ENCODE assay signal across 13 cellular contexts in the genomic region with DNA sequence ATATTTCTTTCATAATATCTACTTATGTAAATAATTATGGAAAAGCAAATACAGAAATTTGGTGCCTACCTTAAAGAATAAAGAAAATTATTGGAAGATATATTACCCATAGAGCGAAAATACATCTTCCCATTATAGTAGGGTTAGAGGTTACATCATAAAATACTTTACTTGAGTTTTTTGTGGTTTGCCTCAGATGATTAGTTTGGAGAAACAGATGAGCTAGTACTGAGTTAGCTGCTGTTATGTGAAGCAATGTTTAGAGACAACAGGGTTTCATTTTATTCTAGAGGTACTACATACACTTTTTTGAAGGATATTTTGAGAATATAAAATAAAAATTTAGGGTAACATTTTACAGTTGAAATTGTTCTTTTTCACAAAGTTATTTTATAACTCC. TPM values are rescaled to one million over a fixed set of nuclear protein-coding genes. Genes with fewer than 3 reads are reported as not detected.
DNase-seq lines count a peak whose midpoint lies in the region; ATAC-seq and TF ChIP-seq lines count a peak whose summit lies in the region.
"Had no signal": no experiment of that assay in that cellular context is flagged by ENCODE, and none has a peak within 500 bp of the region (broad histone marks: within the 10 kb centered on the region; RNA-seq: fewer than 3 reads in every experiment).

No MANE protein-coding gene starts in this region.

- no peaks in the 10 kb centered on the region for H3K36me3 Mint-ChIP-seq in CD4-positive, CD25-positive, alpha-beta regulatory T cell
- H3K36me3 Mint-ChIP-seq in CD4-positive, alpha-beta memory T cell, result peaks cover 0 to 14% of the 10 kb centered on the region in 2 donors
- H3K36me3 Mint-ChIP-seq: mesothelial cell of epicardium had no signal

- TF ChIP-seq CTCF in HEK293 (tag by site-specific recombination; IDR thresholded peaks at IDR 0.05), result no peak

- peaks cover 0 to 3% (median 0%) of the 10 kb centered on the region in 7 donors for H3K9me3 Mint-ChIP-seq in CD4-positive, CD25-positive, alpha-beta regulatory T cell
- peaks cover 0 to 2% (median 0%) of the 10 kb centered on the region in 8 donors for H3K9me3 Mint-ChIP-seq in CD4-positive, alpha-beta memory T cell
- H3K9me3 Mint-ChIP-seq: mesothelial cell of epicardium had no signal

- H3K9me3 ChIP-seq in CD4-positive, CD25-positive, alpha-beta regulatory T cell (ENCODE audit: control insufficient read depth in 2 of 2, low read length in 2 of 2), result no peaks in the 10 kb centered on the region
- no peaks in the 10 kb centered on the region for H3K9me3 ChIP-seq in HEK293 (ENCODE audit: control insufficient read depth, insufficient read depth, low read depth, low read length)
- no peaks in the 10 kb centered on the region for H3K9me3 ChIP-seq in adipocyte (ENCODE audit: control insufficient read depth, low read length)
- H3K9me3 ChIP-seq in CD4-positive, alpha-beta memory T cell (ENCODE audit: control insufficient read depth in 1 of 2, low read length in 2 of 2), result no peaks in the 10 kb centered on the region

- H3K4me1 ChIP-seq in CD4-positive, CD25-positive, alpha-beta regulatory T cell (ENCODE audit: control insufficient read depth, insufficient read depth, low read length, poor library complexity, severe bottlenecking), result peaks cover 35% of the 10 kb centered on the region
- H3K4me1 ChIP-seq in HEK293 (ENCODE audit: control insufficient read depth, insufficient read depth, low read length) (peaks cover 12% of the 10 kb centered on the region), adipocyte (ENCODE audit: control insufficient read depth, insufficient read depth, low read length) (peaks cover 26% of the 10 kb centered on the region)
- H3K4me1 ChIP-seq in CD4-positive, alpha-beta memory T cell (ENCODE audit: insufficient read depth, low read length), result peaks cover 30% of the 10 kb centered on the region

- peak overlapping the region; percentile 93 for H3K9ac ChIP-seq in adipocyte (ENCODE audit: low read length)

- H3K27ac Mint-ChIP-seq in CD4-positive, CD25-positive, alpha-beta regulatory T cell, result no peak overlapping the region
- no peak overlapping the region for H3K27ac Mint-ChIP-seq in CD4-positive, alpha-beta memory T cell
- H3K27ac Mint-ChIP-seq: mesothelial cell of epicardium had no signal

- H3K27me3 ChIP-seq in CD4-positive, CD25-positive, alpha-beta regulatory T cell (ENCODE audit: control insufficient read depth, insufficient read depth, low read length), result peaks cover 12% of the 10 kb centered on the region
- H3K27me3 ChIP-seq in adipocyte (replicated peaks; ENCODE audit: control insufficient read depth, insufficient read depth, low read length), result no peaks in the 10 kb centered on the region
- no peaks in the 10 kb centered on the region for H3K27me3 ChIP-seq in CD4-positive, alpha-beta memory T cell (ENCODE audit: insufficient read depth, low read length)
- H3K27me3 ChIP-seq: hepatocyte had no signal

- H3K27ac ChIP-seq in CD4-positive, CD25-positive, alpha-beta regulatory T cell (ENCODE audit: insufficient read depth, low read length, poor library complexity, severe bottlenecking), result peak overlapping the region; percentile 23
- no peak overlapping the region for H3K27ac ChIP-seq in HEK293 (ENCODE audit: extremely low read depth, low read depth, low read length)
- H3K27ac ChIP-seq in CD4-positive, alpha-beta memory T cell (ENCODE audit: low read depth, low read length), result no peak overlapping the region
- H3K27ac ChIP-seq: hepatocyte had no signal

- peak overlapping the region in 1 of 4 donors; percentile 28 for H3K4me3 Mint-ChIP-seq in CD4-positive, CD25-positive, alpha-beta regulatory T cell
- no peak overlapping the region for H3K4me3 Mint-ChIP-seq in CD4-positive, alpha-beta memory T cell
- H3K4me3 Mint-ChIP-seq: mesothelial cell of epicardium had no signal

- H3K36me3 ChIP-seq in CD4-positive, CD25-positive, alpha-beta regulatory T cell (ENCODE audit: control insufficient read depth, insufficient read depth, low read length), result no peaks in the 10 kb centered on the region
- H3K36me3 ChIP-seq in HEK293 (ENCODE audit: control insufficient read depth in 2 of 2, insufficient read depth in 1 of 2, low read length in 2 of 2) (peaks cover 0 to 8% of the 10 kb centered on the region in 2 experiments; a peak in 1 of 3 replicates), adipocyte (ENCODE audit: control insufficient read depth, insufficient read depth, low read length, severe bottlenecking) (no peaks in the 10 kb centered on the region)
- no peaks in the 10 kb centered on the region for H3K36me3 ChIP-seq in CD4-positive, alpha-beta memory T cell (ENCODE audit: insufficient read depth, low read length)

- CTCF ChIA-PET in HEK293 (lab: Yijun Ruan, JAX), result no interaction called here
- CTCF ChIA-PET in CD4-positive, alpha-beta memory T cell (lab: Charles Lee; ENCODE audit: partially characterized antibody), result no interaction called here

- intact Hi-C loops in CD4-positive, alpha-beta memory T cell (cut with micrococcal nuclease), result loop anchor here (5.0 kb wide), 1 partner anchor 1906 kb away; a partner anchor contains a TSS

- DNase-seq in CD4-positive, CD25-positive, alpha-beta regulatory T cell, result no peak
- DNase-seq in adipocyte (ENCODE audit: low read depth) (no peak), medulla oblongata (ENCODE audit: extremely low spot score) (peak; percentile 20), activated gamma-delta T cell (lab: John Stamatoyannopoulos, UW) (no peak), NCI-H1930 (lab: John Stamatoyannopoulos, UW) (no peak)
- DNase-seq in CD4-positive, alpha-beta memory T cell, result no peak
- DNase-seq: activated CD4-positive, alpha-beta T cell treated with anti-CD3 and anti-CD28 coated beads for 48 hours; dermis blood vessel endothelial cell; NCI-H2029 had no signal

- H3K27me3 Mint-ChIP-seq in CD4-positive, CD25-positive, alpha-beta regulatory T cell, result peaks cover 40% of the 10 kb centered on the region
- no peaks in the 10 kb centered on the region for H3K27me3 Mint-ChIP-seq in CD4-positive, alpha-beta memory T cell

- POLR2A ChIA-PET in HEK293 (lab: Yijun Ruan, JAX), result interaction anchor here (3.0 kb wide), 1 partner anchor 35 kb away, joined by 17 read pairs; no protein-coding TSS in a partner anchor
- POLR2A ChIA-PET in CD4-positive, alpha-beta memory T cell (lab: Charles Lee; ENCODE audit: partially characterized antibody), result interaction anchor here (1.7 kb wide), 1 partner anchor 11 kb away, joined by 8 read pairs; no protein-coding TSS in a partner anchor

- H3K4me1 Mint-ChIP-seq in CD4-positive, CD25-positive, alpha-beta regulatory T cell, result peaks cover 13 to 45% (median 31%) of the 10 kb centered on the region in 4 donors
- H3K4me1 Mint-ChIP-seq in CD4-positive, alpha-beta memory T cell, result peaks cover 10 to 49% (median 27%) of the 10 kb centered on the region in 4 donors

- H3K4me3 ChIP-seq in CD4-positive, CD25-positive, alpha-beta regulatory T cell (ENCODE audit: low read depth, low read length), result no peak overlapping the region
- no peak overlapping the region for H3K4me3 ChIP-seq in HEK293 (ENCODE audit: low read depth, low read length)
- H3K4me3 ChIP-seq in adipocyte (ENCODE audit: low read length), result no peak overlapping the region
- H3K4me3 ChIP-seq in CD4-positive, alpha-beta memory T cell (ENCODE audit: low read length in 2 of 2), result no peak overlapping the region
- H3K4me3 ChIP-seq: hepatocyte had no signal

- no peak for ATAC-seq in CD4-positive, CD25-positive, alpha-beta regulatory T cell (ENCODE audit: low read depth in 2 of 2)
- ATAC-seq in HG03025 (IDR thresholded peaks at IDR 0.05; ENCODE audit: low FRiP score, unreplicated experiment), result no peak

TF ChIP-seq in HEK293, 187 proteins besides CTCF, POLR2A, EP300 and RAD21 (continues in another document):
- TF ChIP-seq, protein P1, sequence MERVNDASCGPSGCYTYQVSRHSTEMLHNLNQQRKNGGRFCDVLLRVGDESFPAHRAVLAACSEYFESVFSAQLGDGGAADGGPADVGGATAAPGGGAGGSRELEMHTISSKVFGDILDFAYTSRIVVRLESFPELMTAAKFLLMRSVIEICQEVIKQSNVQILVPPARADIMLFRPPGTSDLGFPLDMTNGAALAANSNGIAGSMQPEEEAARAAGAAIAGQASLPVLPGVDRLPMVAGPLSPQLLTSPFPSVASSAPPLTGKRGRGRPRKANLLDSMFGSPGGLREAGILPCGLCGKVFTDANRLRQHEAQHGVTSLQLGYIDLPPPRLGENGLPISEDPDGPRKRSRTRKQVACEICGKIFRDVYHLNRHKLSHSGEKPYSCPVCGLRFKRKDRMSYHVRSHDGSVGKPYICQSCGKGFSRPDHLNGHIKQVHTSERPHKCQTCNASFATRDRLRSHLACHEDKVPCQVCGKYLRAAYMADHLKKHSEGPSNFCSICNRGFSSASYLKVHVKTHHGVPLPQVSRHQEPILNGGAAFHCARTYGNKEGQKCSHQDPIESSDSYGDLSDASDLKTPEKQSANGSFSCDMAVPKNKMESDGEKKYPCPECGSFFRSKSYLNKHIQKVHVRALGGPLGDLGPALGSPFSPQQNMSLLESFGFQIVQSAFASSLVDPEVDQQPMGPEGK (tag by site-specific recombination; IDR thresholded peaks at IDR 0.05), result no peak
- TF ChIP-seq, protein P2, sequence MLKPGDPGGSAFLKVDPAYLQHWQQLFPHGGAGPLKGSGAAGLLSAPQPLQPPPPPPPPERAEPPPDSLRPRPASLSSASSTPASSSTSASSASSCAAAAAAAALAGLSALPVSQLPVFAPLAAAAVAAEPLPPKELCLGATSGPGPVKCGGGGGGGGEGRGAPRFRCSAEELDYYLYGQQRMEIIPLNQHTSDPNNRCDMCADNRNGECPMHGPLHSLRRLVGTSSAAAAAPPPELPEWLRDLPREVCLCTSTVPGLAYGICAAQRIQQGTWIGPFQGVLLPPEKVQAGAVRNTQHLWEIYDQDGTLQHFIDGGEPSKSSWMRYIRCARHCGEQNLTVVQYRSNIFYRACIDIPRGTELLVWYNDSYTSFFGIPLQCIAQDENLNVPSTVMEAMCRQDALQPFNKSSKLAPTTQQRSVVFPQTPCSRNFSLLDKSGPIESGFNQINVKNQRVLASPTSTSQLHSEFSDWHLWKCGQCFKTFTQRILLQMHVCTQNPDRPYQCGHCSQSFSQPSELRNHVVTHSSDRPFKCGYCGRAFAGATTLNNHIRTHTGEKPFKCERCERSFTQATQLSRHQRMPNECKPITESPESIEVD (tag by site-specific recombination; IDR thresholded peaks at IDR 0.05), result peak; percentile 90
- TF ChIP-seq ZNF24 (tag by site-specific recombination; IDR thresholded peaks at IDR 0.05) (0 out of 2 replicates have a peak, but pooled peaks have one; percentile 16), ZNF76 (tag by site-specific recombination; IDR thresholded peaks at IDR 0.05; ENCODE audit: borderline replicate concordance, low read depth) (no peak), ZNF621 (tag by site-specific recombination; IDR thresholded peaks at IDR 0.05) (no peak), ZBTB7A (tag by site-specific recombination; IDR thresholded peaks at IDR 0.05; ENCODE audit: low read depth) (no peak)

RNA-seq across cellular contexts. Expression of a gene that starts 2.9 kb away (rescaled TPM):
- total RNA-seq in CD4-positive, CD25-positive, alpha-beta regulatory T cell, result 81.9 TPM
- 1 to 10 TPM; 5.8 to 9.3 (median 8.0) TPM for polyA plus RNA-seq in CD4-positive, CD25-positive, alpha-beta regulatory T cell
- total RNA-seq in CD4-positive, alpha-beta memory T cell, result 10 to 100 TPM; 64.6 to 73.4 TPM
- polyA plus RNA-seq in CD4-positive, alpha-beta memory T cell, result 1 to 10 TPM; 5.2 to 8.5 TPM

RNA-seq across cellular contexts. Expression of a gene that starts 5.7 kb away (rescaled TPM):
- 0.10 TPM for total RNA-seq in CD4-positive, CD25-positive, alpha-beta regulatory T cell
- polyA plus RNA-seq in CD4-positive, CD25-positive, alpha-beta regulatory T cell, result not detected
- total RNA-seq in CD4-positive, alpha-beta memory T cell, result under 1 TPM; 0.39 to 0.73 TPM
- polyA plus RNA-seq in CD4-positive, alpha-beta memory T cell, result under 1 TPM; 0.13 to 0.94 TPM
